Comparison of ENCODE assay signal across 22 cellular contexts in the genomic region with DNA sequence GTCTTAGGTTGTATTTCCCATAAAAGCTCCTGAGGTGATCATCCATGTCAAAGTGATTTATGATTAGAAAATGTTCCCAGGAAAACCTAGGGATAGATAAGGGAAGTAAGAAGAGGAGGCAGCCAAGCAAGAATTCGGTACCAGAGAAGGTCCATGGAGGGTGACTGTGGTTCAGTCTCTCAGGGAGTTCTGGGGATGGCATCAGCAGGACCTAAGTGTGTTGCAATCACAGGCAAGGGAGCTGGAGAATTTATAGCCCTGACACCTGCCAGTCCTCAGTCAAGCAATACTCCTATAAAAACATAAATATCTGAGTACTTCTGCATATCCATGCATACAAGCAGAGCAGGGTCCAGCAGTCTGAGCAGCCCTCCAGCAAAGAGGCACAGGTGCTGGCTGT.
"Had no signal": no experiment of that assay in that cellular context is flagged by ENCODE, and none has a peak within 500 bp of the region (broad histone marks: within the 10 kb centered on the region; RNA-seq: fewer than 3 reads in every experiment).

No MANE protein-coding gene starts in this region.

- H3K27me3 ChIP-seq: colonic mucosa had no signal

- H3K4me3 Mint-ChIP-seq: dendritic cell treated with granulocyte-macrophage colony-stimulating factor and Interleukin-4, amounts not matched to agents 40 ng/mL and 50 ng/mL, for 4 days; effector memory CD8-positive, alpha-beta T cell; endodermal cell; mesothelial cell of epicardium; naive B cell had no signal

- H3K27ac ChIP-seq: colonic mucosa, epithelial cell of prostate, foreskin keratinocyte, heart right ventricle, left lung, lower lobe of right lung had no signal

- H3K36me3 ChIP-seq: colonic mucosa, heart right ventricle, left lung, lower lobe of right lung had no signal

- DNase-seq: colonic mucosa; cortex of kidney; effector CD8-positive, alpha-beta T cell; effector memory CD8-positive, alpha-beta T cell; endodermal cell; erythroblast; foreskin keratinocyte; glutamatergic neuron; head of caudate nucleus; heart right ventricle; hippocampal formation; left cardiac atrium; left lung; left ventricle myocardium superior; lower lobe of right lung; mesenchymal stem cell; mucosa of descending colon; naive B cell had no signal

- H3K27ac Mint-ChIP-seq: dendritic cell treated with granulocyte-macrophage colony-stimulating factor and Interleukin-4, amounts not matched to agents 40 ng/mL and 50 ng/mL, for 4 days; effector memory CD8-positive, alpha-beta T cell; endodermal cell; mesothelial cell of epicardium; naive B cell had no signal

- H3K9me3 ChIP-seq: colonic mucosa, left lung, lower lobe of right lung, mucosa of descending colon had no signal

- H3K4me1 ChIP-seq: colonic mucosa, foreskin keratinocyte, heart right ventricle, left lung, lower lobe of right lung had no signal

- H3K9me3 Mint-ChIP-seq: dendritic cell treated with granulocyte-macrophage colony-stimulating factor and Interleukin-4, amounts not matched to agents 40 ng/mL and 50 ng/mL, for 4 days; effector memory CD8-positive, alpha-beta T cell had no signal

- H3K4me1 Mint-ChIP-seq: endodermal cell, mesothelial cell of epicardium, naive B cell had no signal

- ATAC-seq: effector memory CD8-positive, alpha-beta T cell; esophagus mucosa; foreskin keratinocyte; heart right ventricle; left cardiac atrium; left lung; left ventricle myocardium superior; lower lobe of right lung; mucosa of descending colon had no signal

- H3K36me3 Mint-ChIP-seq: mesothelial cell of epicardium, naive B cell had no signal

- H3K4me3 ChIP-seq: colonic mucosa, heart right ventricle, left lung, lower lobe of right lung, mucosa of descending colon had no signal
